ENCODE assay signal across 8 cellular contexts in genomic region chr1:26234644-26235384, GRCh38. TPM values are rescaled to one million over a fixed set of nuclear protein-coding genes. Genes with fewer than 3 reads are reported as not detected.
DNase-seq lines count a peak whose midpoint lies in the region; ATAC-seq, FAIRE-seq and TF ChIP-seq lines count a peak whose summit lies in the region.

No MANE protein-coding gene starts in this region.

- no peak for FAIRE-seq in astrocyte (lab: Jason Lieb, UNC)

- TF ChIP-seq POLR2A in NB4 (IDR thresholded peaks at IDR 0.05; ENCODE audit: extremely low read depth, insufficient read length) = no peak

- peak overlapping the region; percentile 94 for H3K4me3 ChIP-seq in NB4 (ENCODE audit: low read depth, low read length)
- H3K4me3 ChIP-seq in astrocyte (ENCODE audit: insufficient read depth, low read depth, low read length) = peak overlapping the region; percentile 90

- H3K79me2 ChIP-seq in astrocyte (ENCODE audit: insufficient read depth, low read length) = peaks cover 46% of the 10 kb centered on the region

- peak overlapping the region; percentile 98 for H2AFZ ChIP-seq in astrocyte (ENCODE audit: low read depth, low read length)

- no peaks in the 10 kb centered on the region for H3K36me3 ChIP-seq in astrocyte (ENCODE audit: insufficient read depth, low read length)

- peaks cover 2% of the 10 kb centered on the region for H3K27me3 Mint-ChIP-seq in astrocyte (ENCODE audit: low read depth, unreplicated experiment)

- peak; percentile 6 for ATAC-seq in GM19043 (IDR thresholded peaks at IDR 0.05; ENCODE audit: low read depth, unreplicated experiment)
- no peak for ATAC-seq in GM18511 (IDR thresholded peaks at IDR 0.05; ENCODE audit: unreplicated experiment)

- H3K4me1 Mint-ChIP-seq in astrocyte (ENCODE audit: low read depth, unreplicated experiment) = peaks cover 12% of the 10 kb centered on the region

- no peaks in the 10 kb centered on the region for H3K27me3 ChIP-seq in astrocyte (ENCODE audit: insufficient read depth, low read length)

- DNase-seq in CD1c-positive myeloid dendritic cell (ENCODE audit: extremely low spot score) (peak; percentile 17), NB4 (ENCODE audit: low read depth) (peak; percentile 56), astrocyte (ENCODE audit: low read depth) (peak; percentile 27), inferior parietal cortex (ENCODE audit: extremely low spot score) (peak; percentile 27), midbrain (lab: John Stamatoyannopoulos, UW) (no peak)
- peak; percentile 11 for DNase-seq in stimulated activated CD4-positive, alpha-beta T cell treated with anti-CD3 and anti-CD28 coated beads, Interleukin-4, amount 100 ng/mL, for 24 hours

- H3K9me3 Mint-ChIP-seq in astrocyte (ENCODE audit: unreplicated experiment) = no peaks in the 10 kb centered on the region

- peaks cover 16% of the 10 kb centered on the region for H3K4me1 ChIP-seq in astrocyte (ENCODE audit: insufficient read depth, low read length)

- no peaks in the 10 kb centered on the region for H3K9me3 ChIP-seq in astrocyte (ENCODE audit: insufficient read depth, low read depth, low read length)

- peak overlapping the region; percentile 71 for H3K27ac ChIP-seq in astrocyte (ENCODE audit: low read depth, low read length)

- peak overlapping the region; percentile 81 for H3K27ac Mint-ChIP-seq in astrocyte (ENCODE audit: unreplicated experiment)

- no peaks in the 10 kb centered on the region for H4K20me1 ChIP-seq in astrocyte (ENCODE audit: insufficient read depth, low read length)

- peak overlapping the region; percentile 95 for H3K4me2 ChIP-seq in astrocyte (ENCODE audit: low read length)

- no peaks in the 10 kb centered on the region for H3K36me3 Mint-ChIP-seq in astrocyte (ENCODE audit: low read depth, unreplicated experiment)

- H3K4me3 Mint-ChIP-seq in astrocyte (ENCODE audit: unreplicated experiment) = peak overlapping the region; percentile 93

- TF ChIP-seq CTCF in NB4 (IDR thresholded peaks at IDR 0.05; ENCODE audit: low read depth, low read length) (no peak), astrocyte (IDR thresholded peaks at IDR 0.05; ENCODE audit: insufficient read depth, low read depth, low read length) (no peak)

- peak overlapping the region; percentile 88 for H3K9ac ChIP-seq in astrocyte (ENCODE audit: low read length)

RNA-seq across cellular contexts. Expression of gene CEP85, which starts 0.8 kb away (rescaled TPM):
- 10.2 and 10.5 TPM in 2 replicates for total RNA-seq in astrocyte

RNA-seq across cellular contexts. Expression of gene CATSPER4, which starts 44.4 kb away (rescaled TPM):
- not detected in 2 replicates for total RNA-seq in astrocyte

RNA-seq across cellular contexts. Expression of gene SH3BGRL3, which starts 45.1 kb away (rescaled TPM):
- total RNA-seq in astrocyte = 301 and 324 TPM in 2 replicates

RNA-seq across cellular contexts. Expression of gene CNKSR1, which starts 57.5 kb away (rescaled TPM):
- 4.2 and 5.0 TPM in 2 replicates for total RNA-seq in astrocyte
